10 cellular contexts compared by ENCODE assay signal in the genomic region with DNA sequence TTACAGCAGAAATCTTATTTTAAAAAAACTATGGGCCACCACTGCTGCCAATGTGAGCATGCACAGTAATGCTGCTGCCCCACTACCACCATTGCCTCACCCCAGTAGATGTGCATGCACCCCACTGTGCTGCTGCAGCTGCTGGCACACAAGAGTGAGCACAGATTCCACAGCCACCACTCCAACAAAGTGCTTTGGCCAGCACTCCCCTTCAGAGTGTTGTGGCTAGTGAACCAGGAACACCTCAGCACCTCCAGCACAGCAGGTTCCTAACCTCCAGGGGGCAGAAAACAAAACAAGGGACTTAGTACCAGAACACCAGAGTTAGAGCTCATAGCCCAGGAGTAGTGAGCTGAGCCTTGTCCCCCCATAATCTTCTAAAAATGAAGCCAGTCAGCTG.
DNase-seq lines count a peak whose midpoint lies in the region; ATAC-seq and TF ChIP-seq lines count a peak whose summit lies in the region.
"Had no signal": no experiment of that assay in that cellular context is flagged by ENCODE, and none has a peak within 500 bp of the region (broad histone marks: within the 10 kb centered on the region; RNA-seq: fewer than 3 reads in every experiment).

No MANE protein-coding gene starts in this region.

- H3K79me2 ChIP-seq in mammary epithelial cell (ENCODE audit: insufficient read depth, low read length): no peaks in the 10 kb centered on the region

- dilution Hi-C loops in mammary epithelial cell (cut with HindIII; ENCODE audit: low sequenced_read_pairs): no loop called here

- H3K27me3 ChIP-seq in mammary epithelial cell (ENCODE audit: insufficient read depth, low read length) (no peaks in the 10 kb centered on the region), left ventricle myocardium inferior (ENCODE audit: low read depth) (no peaks in the 10 kb centered on the region), ovary (no peaks in the 10 kb centered on the region)
- H3K27me3 ChIP-seq: upper lobe of right lung had no signal

- H3K9me3 ChIP-seq in mammary epithelial cell (replicated peaks; ENCODE audit: insufficient read depth, low read length) (no peaks in the 10 kb centered on the region), left ventricle myocardium inferior (replicated peaks) (peaks cover 5% of the 10 kb centered on the region), ovary (no peaks in the 10 kb centered on the region)
- H3K9me3 ChIP-seq: upper lobe of right lung had no signal

- DNase-seq in mammary epithelial cell: no peak
- DNase-seq in coronary artery (ENCODE audit: low spot score): no peak
- DNase-seq in activated T-cell treated with anti-CD3 and anti-CD28 coated beads, Interleukin-2, amount 50 U/mL, for 48 hours: no peak
- DNase-seq in left ventricle myocardium inferior: no peak
- DNase-seq in ovary: no peak
- DNase-seq: NCI-H510A, upper lobe of right lung had no signal

- ATAC-seq in GM21367 (IDR thresholded peaks at IDR 0.05; ENCODE audit: unreplicated experiment): peak; percentile 89
- peak; percentile 82 for ATAC-seq in HG03175 (IDR thresholded peaks at IDR 0.05; ENCODE audit: unreplicated experiment)
- ATAC-seq: upper lobe of right lung had no signal

- H3K36me3 ChIP-seq in mammary epithelial cell (ENCODE audit: insufficient read depth, low read length) (no peaks in the 10 kb centered on the region), left ventricle myocardium inferior (no peaks in the 10 kb centered on the region), ovary (no peaks in the 10 kb centered on the region)
- H3K36me3 ChIP-seq: upper lobe of right lung had no signal

- no peak overlapping the region for H3K4me3 ChIP-seq in mammary epithelial cell (replicated peaks in 1 of 3; ENCODE audit: insufficient read depth in 1 of 3, low read depth in 2 of 3, low read length in 3 of 3)
- no peak overlapping the region for H3K4me3 ChIP-seq in coronary artery
- no peak overlapping the region for H3K4me3 ChIP-seq in left ventricle myocardium inferior
- H3K4me3 ChIP-seq in ovary: no peak overlapping the region
- H3K4me3 ChIP-seq: upper lobe of right lung had no signal

- BruUV-seq in mammary epithelial cell (replicated peaks; lab: Mats Ljungman, UMichigan): no TSS peak

- in situ Hi-C loops in mammary epithelial cell (cut with MboI; ENCODE audit: low sequenced_read_pairs in 2 of 2): no loop called here

- H3K9ac ChIP-seq in mammary epithelial cell (ENCODE audit: insufficient read depth, low read length): no peak overlapping the region

- H2AFZ ChIP-seq in mammary epithelial cell (ENCODE audit: low read depth, low read length): no peak overlapping the region

- TF ChIP-seq POLR2A in ovary (IDR thresholded peaks at IDR 0.05): no peak

- no peaks in the 10 kb centered on the region for H4K20me1 ChIP-seq in mammary epithelial cell (ENCODE audit: insufficient read depth, low read length)

- TF ChIP-seq CTCF in GM12872 (IDR thresholded peaks at IDR 0.05; ENCODE audit: insufficient read depth, low read depth, low read length): peak; percentile 64
- TF ChIP-seq CTCF in mammary epithelial cell (conservative IDR thresholded peaks at IDR 0.05 in 1 of 2, IDR thresholded peaks at IDR 0.05 in 1 of 2; ENCODE audit: extremely low read depth in 1 of 2, insufficient read depth in 1 of 2, low read depth in 1 of 2, low read length in 2 of 2): peak; percentile 19 to 21
- TF ChIP-seq CTCF in coronary artery (IDR thresholded peaks at IDR 0.05): no peak
- no peak for TF ChIP-seq CTCF in left ventricle myocardium inferior (IDR thresholded peaks at IDR 0.05; ENCODE audit: borderline replicate concordance)
- no peak for TF ChIP-seq CTCF in ovary (IDR thresholded peaks at IDR 0.05)

- no peak overlapping the region for H3K4me2 ChIP-seq in mammary epithelial cell (ENCODE audit: insufficient read depth, low read depth, low read length)

- H3K27ac ChIP-seq in mammary epithelial cell (ENCODE audit: insufficient read depth, low read depth, low read length) (no peak overlapping the region), coronary artery (no peak overlapping the region), left ventricle myocardium inferior (replicated peaks) (no peak overlapping the region), ovary (no peak overlapping the region)
- H3K27ac ChIP-seq: upper lobe of right lung had no signal

- intact Hi-C loops in mammary epithelial cell (cut with micrococcal nuclease) (no loop called here), left ventricle myocardium inferior (cut with micrococcal nuclease) (no loop called here), ovary (cut with DNase I) (no loop called here)

- H3K4me1 ChIP-seq in mammary epithelial cell (ENCODE audit: insufficient read depth, low read length) (no peaks in the 10 kb centered on the region), left ventricle myocardium inferior (no peaks in the 10 kb centered on the region), ovary (ENCODE audit: insufficient read depth) (no peaks in the 10 kb centered on the region)
- H3K4me1 ChIP-seq: upper lobe of right lung had no signal

- TF ChIP-seq EP300 in ovary (IDR thresholded peaks at IDR 0.05): no peak

- CTCF ChIA-PET in mammary epithelial cell (lab: Charles Lee; ENCODE audit: low non-redundant PET): interaction anchor here (0.6 kb wide), 1 partner anchor 599 kb away, joined by 3 read pairs; no protein-coding TSS in a partner anchor

Comparison
In these comparisons a context has a peak if more than half of its experiments do, and no peak if none do; other contexts are left out.
1. CTCF ChIP-seq: peak in GM12872 (single experiment) and mammary epithelial cell (2 of 2); none in coronary artery (single experiment), left ventricle myocardium inferior (single experiment) and ovary (0 of 3).